In genomic region chr20:7458459-7458858, GRCh38 we compare ENCODE assay signal across 23 cellular contexts.
"Had no signal": no experiment of that assay in that cellular context is flagged by ENCODE, and none has a peak within 500 bp of the region (broad histone marks: within the 10 kb centered on the region; RNA-seq: fewer than 3 reads in every experiment).

No MANE protein-coding gene starts in this region.

- FAIRE-seq: islet of Langerhans, keratinocyte had no signal

- H3K36me3 ChIP-seq: colonic mucosa, esophagus squamous epithelium, gastrocnemius medialis, heart right ventricle, left lung, lower lobe of right lung had no signal

- H3K4me3 ChIP-seq: colonic mucosa, dorsolateral prefrontal cortex, esophagus squamous epithelium, gastrocnemius medialis, heart right ventricle, left lung, lower lobe of right lung had no signal

- H3K27me3 ChIP-seq: colonic mucosa, dorsolateral prefrontal cortex, esophagus squamous epithelium, gastrocnemius medialis, heart right ventricle, left lung had no signal

- H3K9me3 ChIP-seq: colonic mucosa, esophagus squamous epithelium, gastrocnemius medialis, heart right ventricle, left lung, lower lobe of right lung had no signal

- DNase-seq: colonic mucosa; cortex of kidney; dorsolateral prefrontal cortex; effector CD4-positive, alpha-beta T cell; effector memory CD4-positive, alpha-beta T cell; erythroblast; esophagus squamous epithelium; foreskin melanocyte; gastrocnemius medialis; glutamatergic neuron; head of caudate nucleus; heart right ventricle; hippocampal formation; left cardiac atrium; left lung; left ventricle myocardium superior; lower lobe of right lung; midbrain; naive thymus-derived CD4-positive, alpha-beta T cell had no signal

- H3K27ac ChIP-seq: colonic mucosa, dorsolateral prefrontal cortex, epithelial cell of prostate, esophagus squamous epithelium, gastrocnemius medialis, heart right ventricle, left lung, lower lobe of right lung had no signal

- ATAC-seq: esophagus mucosa; gastrocnemius medialis; heart right ventricle; left cardiac atrium; left lung; left ventricle myocardium superior; lower lobe of right lung; naive thymus-derived CD4-positive, alpha-beta T cell had no signal

- H3K4me1 ChIP-seq: colonic mucosa, esophagus squamous epithelium, gastrocnemius medialis, left lung, lower lobe of right lung had no signal
